Comparison of ENCODE assay signal across 17 cellular contexts in genomic region chr1:241412646-241413045, GRCh38. TPM values are rescaled to one million over a fixed set of nuclear protein-coding genes. Genes with fewer than 3 reads are reported as not detected.
DNase-seq lines count a peak whose midpoint lies in the region; ATAC-seq and TF ChIP-seq lines count a peak whose summit lies in the region.
"Had no signal": no experiment of that assay in that cellular context is flagged by ENCODE, and none has a peak within 500 bp of the region (broad histone marks: within the 10 kb centered on the region; RNA-seq: fewer than 3 reads in every experiment).

No MANE protein-coding gene starts in this region.

- no peak for ATAC-seq in Right ventricle myocardium inferior

- intact Hi-C loops in Right ventricle myocardium inferior (cut with DNase I) = no loop called here

- peak overlapping the region; percentile 55; the same call in 1 of the 2 replicates for H3K27ac ChIP-seq in VCaP
- H3K27ac ChIP-seq: 22Rv1; A549; BLaER1 treated with 17β-estradiol and CSF1 and Interleukin-3, amounts not matched to agents 10 nM and 100 nM had no signal

- DNase-seq in NCI-H2171 treated with DMSO at 0.1 percent for 48 hours (lab: John Stamatoyannopoulos, UW) = peak; percentile 4
- DNase-seq in NCI-H2171 (lab: John Stamatoyannopoulos, UW) = no peak
- DNase-seq in cerebellum (ENCODE audit: low spot score) = peak; percentile 65
- DNase-seq in kidney glomerular epithelial cell (lab: John Stamatoyannopoulos, UW) = no peak
- DNase-seq in Right ventricle myocardium inferior (ENCODE audit: missing footprints) = no peak
- DNase-seq: AML-193; BE2C; CD4-positive, alpha-beta T cell; CD8-positive, alpha-beta memory T cell; DMS 273 treated with DMSO at 0.1 percent for 48 hours; DMS79; GF-D8; GOT3 had no signal

- no peak for TF ChIP-seq CTCF in VCaP (conservative IDR thresholded peaks at IDR 0.05)

RNA-seq across cellular contexts. Expression of gene RGS7, which starts 55.6 kb away (rescaled TPM):
- 12.5 TPM for total RNA-seq in cerebellum
- total RNA-seq in Right ventricle myocardium inferior = not detected
- total RNA-seq: CD4-positive, alpha-beta T cell; CD8-positive, alpha-beta memory T cell had no signal

Comparison
In these comparisons a context has a peak if more than half of its experiments do, and no peak if none do; other contexts are left out.
1. DNase-seq: peak in NCI-H2171 treated with DMSO at 0.1 percent for 48 hours (single experiment) and cerebellum (single experiment); none in NCI-H2171 (single experiment), kidney glomerular epithelial cell (single experiment) and Right ventricle myocardium inferior (single experiment).
2. RNA of gene RGS7, which starts 55.6 kb away (total RNA-seq): 12.5 TPM in cerebellum (single experiment); not detected in Right ventricle myocardium inferior (single experiment); every median in the first group is over 10 times any median in the second.